ENCODE assay signal across 8 cellular contexts in genomic region chr1:226603030-226603960, GRCh38. TPM values are rescaled to one million over a fixed set of nuclear protein-coding genes. Genes with fewer than 3 reads are reported as not detected.
DNase-seq lines count a peak whose midpoint lies in the region; ATAC-seq lines count a peak whose summit lies in the region.

No MANE protein-coding gene starts in this region.

- DNase-seq in EL (peak; percentile 58), adipocyte (ENCODE audit: low read depth) (peak; percentile 86), Right ventricle myocardium superior (peak; percentile 81), sciatic nerve (ENCODE audit: low spot score) (peak; percentile 87), T-helper 1 cell (no peak), SW480 (ENCODE audit: low spot score) (no peak)
- no peak for DNase-seq in activated CD4-positive, alpha-beta T cell treated with anti-CD3 and anti-CD28 coated beads for 48 hours

- intact Hi-C loops in Right ventricle myocardium superior (cut with DNase I): loop anchor here (5.0 kb wide), 1 partner anchor 51 kb away; no protein-coding TSS in a partner anchor
- intact Hi-C loops in sciatic nerve (cut with DNase I): no loop called here

- H3K9me3 ChIP-seq in adipocyte (ENCODE audit: control insufficient read depth, low read length): no peaks in the 10 kb centered on the region

- H3K36me3 ChIP-seq in adipocyte (ENCODE audit: control insufficient read depth, insufficient read depth, low read length, severe bottlenecking): no peaks in the 10 kb centered on the region

- H3K4me3 ChIP-seq in adipocyte (ENCODE audit: low read length): peak overlapping the region; percentile 76

- peak overlapping the region; percentile 85 for H3K9ac ChIP-seq in adipocyte (ENCODE audit: low read length)

- H3K4me1 ChIP-seq in adipocyte (ENCODE audit: control insufficient read depth, insufficient read depth, low read length): peaks cover 55% of the 10 kb centered on the region

- H3K27me3 ChIP-seq in adipocyte (replicated peaks; ENCODE audit: control insufficient read depth, insufficient read depth, low read length): no peaks in the 10 kb centered on the region

- ATAC-seq in Right ventricle myocardium superior (ENCODE audit: poor library complexity) (peak; percentile 84), sciatic nerve (peak; percentile 58), GM18498 (IDR thresholded peaks at IDR 0.05; ENCODE audit: unreplicated experiment) (no peak)

RNA-seq across cellular contexts. Expression of gene STUM, which starts 54.7 kb away (rescaled TPM):
- total RNA-seq in Right ventricle myocardium superior: 1.2 TPM
- 7.8 TPM for total RNA-seq in sciatic nerve

Comparison
In these comparisons a context has a peak if more than half of its experiments do, and no peak if none do; other contexts are left out.
1. DNase-seq: peak in EL (single experiment), adipocyte (single experiment), Right ventricle myocardium superior (single experiment) and sciatic nerve (single experiment); none in T-helper 1 cell (0 of 5), activated CD4-positive, alpha-beta T cell treated with anti-CD3 and anti-CD28 coated beads for 48 hours (single experiment) and SW480 (single experiment).